In genomic region chr19:48568345-48568886, GRCh38 we compare ENCODE assay signal across 1 cellular context.
TF ChIP-seq lines count a peak whose summit lies in the region.

No MANE protein-coding gene starts in this region.

TF ChIP-seq in HepG2, 621 proteins besides CTCF, POLR2A, EP300 and RAD21 (continued from another document):
- no peak for TF ChIP-seq PBX3 (CRISPR knock-in tag; IDR thresholded peaks at IDR 0.05; ENCODE audit: borderline replicate concordance)
- TF ChIP-seq ZNF569 (CRISPR knock-in tag; IDR thresholded peaks at IDR 0.05; ENCODE audit: borderline replicate concordance), result no peak
- no peak for TF ChIP-seq ZNF543 (CRISPR knock-in tag; IDR thresholded peaks at IDR 0.05)
- TF ChIP-seq ERF (CRISPR knock-in tag; IDR thresholded peaks at IDR 0.05), result no peak
- 0 out of 2 replicates have a peak, but pooled peaks have one; percentile 21 for TF ChIP-seq HNRNPL (IDR thresholded peaks at IDR 0.05; ENCODE audit: low read depth, low read length)
- TF ChIP-seq, protein P1, sequence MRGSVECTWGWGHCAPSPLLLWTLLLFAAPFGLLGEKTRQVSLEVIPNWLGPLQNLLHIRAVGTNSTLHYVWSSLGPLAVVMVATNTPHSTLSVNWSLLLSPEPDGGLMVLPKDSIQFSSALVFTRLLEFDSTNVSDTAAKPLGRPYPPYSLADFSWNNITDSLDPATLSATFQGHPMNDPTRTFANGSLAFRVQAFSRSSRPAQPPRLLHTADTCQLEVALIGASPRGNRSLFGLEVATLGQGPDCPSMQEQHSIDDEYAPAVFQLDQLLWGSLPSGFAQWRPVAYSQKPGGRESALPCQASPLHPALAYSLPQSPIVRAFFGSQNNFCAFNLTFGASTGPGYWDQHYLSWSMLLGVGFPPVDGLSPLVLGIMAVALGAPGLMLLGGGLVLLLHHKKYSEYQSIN (CRISPR knock-in tag; IDR thresholded peaks at IDR 0.05; ENCODE audit: borderline replicate concordance), result no peak
- TF ChIP-seq ZNF605 (CRISPR knock-in tag; IDR thresholded peaks at IDR 0.05), result no peak; the same call in 1 of the 2 replicates
- no peak for TF ChIP-seq TRIM22 (IDR thresholded peaks at IDR 0.05)
- TF ChIP-seq MAFG (CRISPR knock-in tag; IDR thresholded peaks at IDR 0.05), result no peak
- TF ChIP-seq HNRNPH1 (optimal IDR thresholded peaks at IDR 0.05; ENCODE audit: low read depth, low read length), result no peak
- no peak for TF ChIP-seq ZBTB42 (CRISPR knock-in tag; IDR thresholded peaks at IDR 0.05)
- no peak for TF ChIP-seq ZNF770 (CRISPR knock-in tag; IDR thresholded peaks at IDR 0.05)
- TF ChIP-seq ZFP36L1 (CRISPR knock-in tag; IDR thresholded peaks at IDR 0.05), result no peak
- TF ChIP-seq SUZ12 (IDR thresholded peaks at IDR 0.05; ENCODE audit: low read depth, low read length), result no peak
- TF ChIP-seq ZNF33B (CRISPR knock-in tag; IDR thresholded peaks at IDR 0.05), result no peak
- TF ChIP-seq ISL2 (CRISPR knock-in tag; IDR thresholded peaks at IDR 0.05), result no peak
- no peak for TF ChIP-seq PRPF4 (IDR thresholded peaks at IDR 0.05; ENCODE audit: low read depth, low read length, poor library complexity, severe bottlenecking)
- TF ChIP-seq ZNF225 (CRISPR knock-in tag; IDR thresholded peaks at IDR 0.05), result no peak; the same call in 1 of the 2 replicates
- peak; percentile 41; the same call in 1 of the 2 replicates for TF ChIP-seq ZNF274 (CRISPR knock-in tag; IDR thresholded peaks at IDR 0.05)
- TF ChIP-seq ZFP1 (CRISPR knock-in tag; IDR thresholded peaks at IDR 0.05), result no peak
